12 cellular contexts compared by ENCODE assay signal in the genomic region with DNA sequence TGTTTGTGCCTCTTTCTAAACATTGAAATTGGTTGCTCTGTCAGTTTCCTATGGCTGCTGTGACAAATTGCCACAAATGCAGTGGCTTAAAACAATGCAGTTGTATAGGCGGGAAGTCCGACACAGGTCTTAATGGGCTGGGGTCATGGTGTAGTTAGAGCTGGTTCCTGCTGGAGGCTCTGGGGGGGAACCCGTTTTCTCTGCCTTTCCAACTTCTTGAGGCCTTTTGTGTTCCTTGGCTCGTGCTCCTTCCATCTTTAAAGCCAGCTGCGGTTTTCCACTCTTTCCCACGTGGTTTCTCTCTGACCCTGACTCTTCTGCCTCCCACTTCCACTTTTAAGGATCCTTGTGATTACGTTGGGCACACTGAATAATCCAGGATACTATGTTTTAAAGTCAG. TPM values are rescaled to one million over a fixed set of nuclear protein-coding genes. Genes with fewer than 3 reads are reported as not detected.
DNase-seq lines count a peak whose midpoint lies in the region; ATAC-seq and TF ChIP-seq lines count a peak whose summit lies in the region.
"Had no signal": no experiment of that assay in that cellular context is flagged by ENCODE, and none has a peak within 500 bp of the region (broad histone marks: within the 10 kb centered on the region; RNA-seq: fewer than 3 reads in every experiment).

No MANE protein-coding gene starts in this region.

- no peak for DNase-seq in ascending aorta (ENCODE audit: low spot score in 2 of 2)
- DNase-seq in foreskin melanocyte, result peak; percentile 59
- DNase-seq in ovary, result peak in 4 of 5 donors; percentile 40 to 64 (median 51)
- no peak for DNase-seq in upper lobe of right lung
- DNase-seq in SIG-M5 treated with dmso at 0.1 percent for 504 hours (lab: John Stamatoyannopoulos, UW; ENCODE audit: unreplicated experiment), result no peak
- DNase-seq: activated CD8-positive, alpha-beta T cell treated with anti-CD3 and anti-CD28 coated beads for 36 hours; activated naive CD4-positive, alpha-beta T cell treated with anti-CD3 and anti-CD28 coated beads, Interleukin-2, amount 10 ng/mL, durations not matched to agents 7 days and 5 days; effector memory CD4-positive, alpha-beta T cell; NCI-H2029 treated with DMSO at 0.1 percent for 48 hours; stimulated activated CD4-positive, alpha-beta T cell treated with anti-CD3 and anti-CD28 coated beads, Interleukin-15, amount 100 ng/mL, for 24 hours had no signal

- no peak overlapping the region for H3K4me3 ChIP-seq in ascending aorta
- H3K4me3 ChIP-seq in ovary, result no peak overlapping the region
- no peak overlapping the region for H3K4me3 ChIP-seq in upper lobe of right lung

- WGBS in ovary, 3 donors, result 9 to 21% (median 17%) methylated on average over 7 of the region's 7 CpGs

- H3K27ac ChIP-seq in ascending aorta (peak overlapping the region; percentile 48 to 60), ovary (peak overlapping the region; percentile 52 to 59), upper lobe of right lung (peak overlapping the region; percentile 58)

- intact Hi-C loops in ascending aorta (cut with DNase I) (no loop called here), ovary (cut with DNase I) (no loop called here), upper lobe of right lung (cut with DNase I) (no loop called here)

- no peaks in the 10 kb centered on the region for H3K27me3 ChIP-seq in ascending aorta
- no peaks in the 10 kb centered on the region for H3K27me3 ChIP-seq in ovary
- no peaks in the 10 kb centered on the region for H3K27me3 ChIP-seq in upper lobe of right lung

- no peaks in the 10 kb centered on the region for H3K9me3 ChIP-seq in ascending aorta
- H3K9me3 ChIP-seq in ovary, result no peaks in the 10 kb centered on the region
- H3K9me3 ChIP-seq in upper lobe of right lung, result no peaks in the 10 kb centered on the region

- no peak for TF ChIP-seq CTCF in ascending aorta (IDR thresholded peaks at IDR 0.05)
- no peak for TF ChIP-seq CTCF in ovary (IDR thresholded peaks at IDR 0.05)
- TF ChIP-seq CTCF in upper lobe of right lung (IDR thresholded peaks at IDR 0.05), result no peak

- no peaks in the 10 kb centered on the region for H3K36me3 ChIP-seq in ascending aorta
- no peaks in the 10 kb centered on the region for H3K36me3 ChIP-seq in ovary
- H3K36me3 ChIP-seq in upper lobe of right lung, result no peaks in the 10 kb centered on the region

- ATAC-seq in upper lobe of right lung (no peak), GM19023 (IDR thresholded peaks at IDR 0.05; ENCODE audit: unreplicated experiment) (no peak), HG03460 (IDR thresholded peaks at IDR 0.05; ENCODE audit: unreplicated experiment) (no peak)
- ATAC-seq: activated CD8-positive, alpha-beta T cell treated with anti-CD3 and anti-CD28 coated beads for 36 hours had no signal

- H3K4me1 ChIP-seq in ascending aorta, result peaks cover 0 to 42% of the 10 kb centered on the region in 2 donors
- H3K4me1 ChIP-seq in ovary (ENCODE audit: insufficient read depth), result peaks cover 31% of the 10 kb centered on the region
- H3K4me1 ChIP-seq in upper lobe of right lung, result peaks cover 37% of the 10 kb centered on the region

- TF ChIP-seq POLR2A in ovary (IDR thresholded peaks at IDR 0.05), result no peak

- TF ChIP-seq EP300 in ovary (IDR thresholded peaks at IDR 0.05), result no peak

RNA-seq across cellular contexts. Expression of gene EPN2, which starts 12.5 kb away (rescaled TPM):
- total RNA-seq in ascending aorta (51.0 TPM), ovary (10 to 100 TPM; 30.0 to 68.9 (median 52.7) TPM), upper lobe of right lung (54.5 TPM)
- polyA plus RNA-seq in ovary, result 10 to 100 TPM; 21.6 to 54.8 TPM

Comparison
In these comparisons a context has a peak if more than half of its experiments do, and no peak if none do; other contexts are left out.
1. DNase-seq: peak in foreskin melanocyte (single experiment) and ovary (4 of 5); none in ascending aorta (0 of 2), upper lobe of right lung (single experiment) and SIG-M5 treated with dmso at 0.1 percent for 504 hours (single experiment).
2. Peak in every context shown above with its lines, with median percentiles within 50 percentile points of each other: H3K27ac ChIP-seq.